ENCODE assay signal across 19 cellular contexts in the genomic region with DNA sequence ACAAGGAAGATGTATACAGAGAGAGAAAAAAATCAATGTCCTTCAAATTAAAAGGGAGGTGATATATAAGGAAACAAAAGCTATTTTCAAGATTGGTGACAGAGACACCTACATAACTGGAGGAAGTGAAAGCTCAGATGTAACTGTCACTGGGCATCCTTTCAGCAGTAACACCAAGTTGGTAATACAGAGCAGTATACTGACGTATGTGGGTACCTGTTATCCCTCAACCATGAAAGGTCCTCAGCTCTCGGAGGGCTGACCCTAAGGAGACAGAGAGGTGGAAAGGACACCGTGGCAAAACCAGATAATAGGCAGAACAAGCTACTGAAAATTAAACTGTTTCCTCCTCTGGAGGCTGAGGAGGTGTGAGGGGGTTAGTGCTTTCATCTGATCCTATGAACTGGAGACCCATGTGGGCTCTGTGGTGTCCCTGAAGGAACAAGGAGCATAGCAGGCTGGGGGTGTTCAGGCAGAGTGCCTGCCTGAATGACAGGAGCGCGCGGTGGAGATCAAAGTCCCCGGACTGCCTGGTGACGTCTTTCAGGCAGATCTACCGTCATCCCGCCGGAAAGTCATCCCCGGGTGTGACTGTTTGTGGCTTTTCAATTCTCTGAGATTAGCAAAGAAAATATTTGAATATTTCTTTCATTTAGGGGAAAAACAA.
A peak's percentile ranks its signal among the peaks of the same experiment; 100 is the strongest.
DNase-seq lines count a peak whose midpoint lies in the region; ATAC-seq lines count a peak whose summit lies in the region.
"Had no signal": no experiment of that assay in that cellular context is flagged by ENCODE, and none has a peak within 500 bp of the region (broad histone marks: within the 10 kb centered on the region; RNA-seq: fewer than 3 reads in every experiment).

No MANE protein-coding gene starts in this region.

- H3K4me2 ChIP-seq in BLaER1 treated with 17β-estradiol and CSF1 and Interleukin-3, amounts not matched to agents 10 nM and 100 nM: peak overlapping the region; percentile 60 to 89 (median 77)
- H3K4me2 ChIP-seq: smooth muscle cell had no signal

- ATAC-seq in GM18867 (IDR thresholded peaks at IDR 0.05; ENCODE audit: unreplicated experiment): peak; percentile 54
- no peak for ATAC-seq in GM19467 (IDR thresholded peaks at IDR 0.05; ENCODE audit: unreplicated experiment)
- ATAC-seq: heart left ventricle, Right ventricle myocardium inferior had no signal

- H3K36me3 ChIP-seq in BLaER1 treated with 17β-estradiol and CSF1 and Interleukin-3, amounts not matched to agents 10 nM and 100 nM: no peaks in the 10 kb centered on the region
- no peaks in the 10 kb centered on the region for H3K36me3 ChIP-seq in KOPT-K1 (ENCODE audit: insufficient read depth, low read length)
- H3K36me3 ChIP-seq: heart left ventricle, vagina had no signal

- peak overlapping the region in 3 of 11 experiments; percentile 11 to 36 (median 32); a peak in 4 of 22 replicates for H3K9ac ChIP-seq in BLaER1 treated with 17β-estradiol and CSF1 and Interleukin-3, amounts not matched to agents 10 nM and 100 nM
- H3K9ac ChIP-seq: parathyroid adenoma had no signal

- H3K27ac ChIP-seq in BLaER1 treated with 17β-estradiol and CSF1 and Interleukin-3, amounts not matched to agents 10 nM and 100 nM: peak overlapping the region in 3 of 11 experiments; percentile 5 to 20 (median 12); a peak in 4 of 22 replicates
- peak overlapping the region; percentile 9 for H3K27ac ChIP-seq in KOPT-K1 (ENCODE audit: low read depth, low read length, poor library complexity, severe bottlenecking)
- H3K27ac ChIP-seq: heart left ventricle, parathyroid adenoma, vagina had no signal

- DNase-seq in islet precursor cell: peak; percentile 7
- no peak for DNase-seq in stimulated activated CD4-positive, alpha-beta T cell treated with anti-CD3 and anti-CD28 coated beads, Interleukin-12 subunit alpha, Interleukin-12 subunit beta, amount 100 ng/mL, for 4 hours
- DNase-seq in SIG-M5 treated with dmso at 0.1 percent for 504 hours (lab: John Stamatoyannopoulos, UW; ENCODE audit: unreplicated experiment): no peak
- no peak for DNase-seq in DMS153 (lab: John Stamatoyannopoulos, UW)
- DNase-seq: activated CD4-positive, alpha-beta T cell treated with anti-CD3 and anti-CD28 coated beads for 1 hour; activated naive CD4-positive, alpha-beta T cell treated with anti-CD3 and anti-CD28 coated beads for 36 hours; H7; kidney; NCI-H2171 treated with DMSO at 0.1 percent for 48 hours; stimulated activated naive CD4-positive, alpha-beta T cell had no signal

- peaks cover 32 to 62% (median 46%) of the 10 kb centered on the region in 10 experiments for H3K4me1 ChIP-seq in BLaER1 treated with 17β-estradiol and CSF1 and Interleukin-3, amounts not matched to agents 10 nM and 100 nM
- H3K4me1 ChIP-seq: heart left ventricle, vagina had no signal

- H3K27me3 ChIP-seq in BLaER1 treated with 17β-estradiol and CSF1 and Interleukin-3, amounts not matched to agents 10 nM and 100 nM: no peaks in the 10 kb centered on the region
- H3K27me3 ChIP-seq: vagina had no signal

- H3K4me3 ChIP-seq in BLaER1 treated with 17β-estradiol and CSF1 and Interleukin-3, amounts not matched to agents 10 nM and 100 nM: peak overlapping the region in 1 of 10 experiments; percentile 14; a peak in 1 of 20 replicates
- H3K4me3 ChIP-seq: heart left ventricle, smooth muscle cell, vagina had no signal

- no peaks in the 10 kb centered on the region for H4K20me1 ChIP-seq in BLaER1 treated with 17β-estradiol and CSF1 and Interleukin-3, amounts not matched to agents 10 nM and 100 nM

- peaks cover 0 to 7% (median 6%) of the 10 kb centered on the region in 11 experiments; a peak in 12 of 22 replicates for H3K9me3 ChIP-seq in BLaER1 treated with 17β-estradiol and CSF1 and Interleukin-3, amounts not matched to agents 10 nM and 100 nM (replicated peaks in 1 of 11)
- H3K9me3 ChIP-seq in KOPT-K1 (ENCODE audit: insufficient read depth, low read length, poor library complexity, severe bottlenecking): no peaks in the 10 kb centered on the region
- H3K9me3 ChIP-seq: heart left ventricle, vagina had no signal
